Comparison of ENCODE assay signal across 11 cellular contexts in the genomic region with DNA sequence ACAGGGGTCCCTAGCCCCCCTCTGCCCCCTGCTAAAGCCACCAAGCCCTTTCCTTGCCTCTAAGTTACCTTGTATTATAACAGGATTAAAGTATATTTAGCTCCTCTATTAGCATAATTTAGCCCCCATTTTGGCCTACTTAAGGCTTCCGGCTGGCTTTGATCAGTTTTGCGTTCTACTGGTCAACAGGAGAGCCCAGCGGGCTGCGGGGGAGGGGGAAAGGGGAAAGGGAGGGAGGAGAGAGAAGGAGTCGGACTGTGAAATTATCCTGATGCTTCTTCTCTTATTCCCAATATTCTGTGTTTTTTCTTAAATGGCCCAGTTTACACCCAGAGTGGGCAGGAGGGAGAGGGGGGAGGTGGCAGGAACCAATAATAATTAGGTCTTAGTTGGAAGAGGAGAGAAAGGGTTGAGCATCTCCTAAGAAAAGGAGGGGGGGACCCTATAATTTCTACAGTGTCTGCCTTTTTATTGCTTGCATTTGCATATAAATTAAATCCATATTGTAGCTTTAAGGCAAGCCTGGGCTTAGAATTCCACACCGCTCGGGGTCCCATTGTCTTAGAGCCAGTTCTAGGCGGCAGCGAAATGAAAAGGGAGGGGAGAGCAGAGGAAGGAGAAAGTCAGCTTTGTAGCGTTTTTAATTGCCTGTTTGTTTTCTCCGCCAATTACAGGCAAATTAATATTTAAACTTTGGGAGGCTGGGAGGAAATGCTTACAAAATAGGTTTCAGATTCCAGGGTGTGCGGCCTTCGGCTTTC. TPM values are rescaled to one million over a fixed set of nuclear protein-coding genes. Genes with fewer than 3 reads are reported as not detected.
DNase-seq lines count a peak whose midpoint lies in the region; ATAC-seq and TF ChIP-seq lines count a peak whose summit lies in the region.
"Had no signal": no experiment of that assay in that cellular context is flagged by ENCODE, and none has a peak within 500 bp of the region (broad histone marks: within the 10 kb centered on the region; RNA-seq: fewer than 3 reads in every experiment).

No MANE protein-coding gene starts in this region.

- peak overlapping the region; percentile 90 for H2AFZ ChIP-seq in GM23338

- peaks cover 51% of the 10 kb centered on the region for H3K4me1 ChIP-seq in GM23338 (ENCODE audit: insufficient read depth)
- H3K4me1 ChIP-seq in ovary (ENCODE audit: insufficient read depth): no peaks in the 10 kb centered on the region
- H3K4me1 ChIP-seq in mucosa of descending colon (ENCODE audit: low read depth): peaks cover 3% of the 10 kb centered on the region
- H3K4me1 ChIP-seq: body of pancreas had no signal

- no peaks in the 10 kb centered on the region for H3K36me3 Mint-ChIP-seq in GM23338 (ENCODE audit: low read depth)

- no peaks in the 10 kb centered on the region for H3K9me3 Mint-ChIP-seq in GM23338

- TF ChIP-seq EP300 in ovary (IDR thresholded peaks at IDR 0.05): no peak

- DNase-seq in GM23338 (ENCODE audit: low spot score): peak; percentile 78
- peak; percentile 12 for DNase-seq in NCI-H748 (lab: John Stamatoyannopoulos, UW; ENCODE audit: unreplicated experiment)
- DNase-seq in fibroblast of villous mesenchyme (ENCODE audit: low read depth): no peak
- no peak for DNase-seq in ovary
- no peak for DNase-seq in mucosa of descending colon
- DNase-seq: body of pancreas, COR-L47, NCI-H446 treated with DMSO at 0.1 percent for 48 hours had no signal

- H3K27me3 Mint-ChIP-seq in GM23338 (ENCODE audit: insufficient read depth, low read depth, poor library complexity): peaks cover 7% of the 10 kb centered on the region

- peak overlapping the region; percentile 68 for H3K4me3 Mint-ChIP-seq in GM23338

- H3K4me3 ChIP-seq in GM23338 (peak overlapping the region; percentile 44), fibroblast of villous mesenchyme (ENCODE audit: low read depth, low read length) (peak overlapping the region; percentile 21), ovary (peak overlapping the region; percentile 24), mucosa of descending colon (no peak overlapping the region)
- H3K4me3 ChIP-seq: body of pancreas had no signal

- H3K36me3 ChIP-seq in GM23338 (ENCODE audit: insufficient read depth): no peaks in the 10 kb centered on the region
- H3K36me3 ChIP-seq in ovary: no peaks in the 10 kb centered on the region
- no peaks in the 10 kb centered on the region for H3K36me3 ChIP-seq in mucosa of descending colon (ENCODE audit: low read depth)

- no peaks in the 10 kb centered on the region for H3K9me2 ChIP-seq in GM23338 (ENCODE audit: insufficient read depth)

- peak overlapping the region; percentile 66 for H3K4me2 ChIP-seq in GM23338

- 49 to 54% (median 52%) methylated on average over 13 of the region's 13 CpGs for WGBS in ovary, 3 donors

- peaks cover 8% of the 10 kb centered on the region; the same call in 1 of the 2 replicates for H3F3A ChIP-seq in GM23338 (replicated peaks; ENCODE audit: low read depth)

- H3K9me3 ChIP-seq in ovary (no peaks in the 10 kb centered on the region), mucosa of descending colon (no peaks in the 10 kb centered on the region)
- H3K9me3 ChIP-seq: body of pancreas had no signal

- peak overlapping the region; percentile 86 for H3K27ac Mint-ChIP-seq in GM23338

- ATAC-seq in GM23338 (peak; percentile 58), GM18858 (IDR thresholded peaks at IDR 0.05; ENCODE audit: unreplicated experiment) (no peak), HG03095 (IDR thresholded peaks at IDR 0.05; ENCODE audit: unreplicated experiment) (no peak), mucosa of descending colon (no peak)
- ATAC-seq: body of pancreas had no signal

- peaks cover 44% of the 10 kb centered on the region for H3K4me1 Mint-ChIP-seq in GM23338

- no peaks in the 10 kb centered on the region for H3K79me2 ChIP-seq in GM23338 (replicated peaks; ENCODE audit: insufficient read depth)

- H4K20me1 ChIP-seq in GM23338 (replicated peaks; ENCODE audit: insufficient read depth): no peaks in the 10 kb centered on the region

- intact Hi-C loops in ovary (cut with DNase I) (no loop called here), mucosa of descending colon (cut with DNase I, micrococcal nuclease) (no loop called here)

- TF ChIP-seq CTCF in GM23338 (conservative IDR thresholded peaks at IDR 0.05; ENCODE audit: low read depth in 2 of 2) (no peak), fibroblast of villous mesenchyme (IDR thresholded peaks at IDR 0.05; ENCODE audit: insufficient read depth, low read depth, low read length) (no peak), ovary (IDR thresholded peaks at IDR 0.05) (no peak), mucosa of descending colon (IDR thresholded peaks at IDR 0.05) (no peak)

- TF ChIP-seq POLR2A in ovary (IDR thresholded peaks at IDR 0.05): no peak

- H3K27ac ChIP-seq in GM23338 (ENCODE audit: low read depth) (peak overlapping the region; percentile 67), ovary (no peak overlapping the region)
- H3K27ac ChIP-seq: body of pancreas had no signal

- H3K27me3 ChIP-seq in GM23338 (ENCODE audit: insufficient read depth) (0 out of 2 replicates have a peak, but pooled peaks cover 7% of the 10 kb centered on the region), ovary (no peaks in the 10 kb centered on the region)
- H3K27me3 ChIP-seq: body of pancreas had no signal

TF ChIP-seq in GM23338, 12 proteins besides CTCF, POLR2A, EP300 and RAD21:
- TF ChIP-seq CREB1 (CRISPR knock-in tag; IDR thresholded peaks at IDR 0.05; ENCODE audit: low read depth) (no peak), EZH2phosphoT487 (IDR thresholded peaks at IDR 0.05; ENCODE audit: unreplicated experiment) (no peak), JUNB (IDR thresholded peaks at IDR 0.05; ENCODE audit: unreplicated experiment) (no peak), ZNF114 (CRISPR knock-in tag; IDR thresholded peaks at IDR 0.05) (no peak), NANOG (IDR thresholded peaks at IDR 0.05; ENCODE audit: borderline replicate concordance) (peak; percentile 30; the same call in 1 of the 2 replicates), EZH2 (IDR thresholded peaks at IDR 0.05; ENCODE audit: low read depth, unreplicated experiment) (peak; percentile 18), POLR2AphosphoS5 (IDR thresholded peaks at IDR 0.05; ENCODE audit: low read depth) (no peak)
- TF ChIP-seq, protein P1, sequence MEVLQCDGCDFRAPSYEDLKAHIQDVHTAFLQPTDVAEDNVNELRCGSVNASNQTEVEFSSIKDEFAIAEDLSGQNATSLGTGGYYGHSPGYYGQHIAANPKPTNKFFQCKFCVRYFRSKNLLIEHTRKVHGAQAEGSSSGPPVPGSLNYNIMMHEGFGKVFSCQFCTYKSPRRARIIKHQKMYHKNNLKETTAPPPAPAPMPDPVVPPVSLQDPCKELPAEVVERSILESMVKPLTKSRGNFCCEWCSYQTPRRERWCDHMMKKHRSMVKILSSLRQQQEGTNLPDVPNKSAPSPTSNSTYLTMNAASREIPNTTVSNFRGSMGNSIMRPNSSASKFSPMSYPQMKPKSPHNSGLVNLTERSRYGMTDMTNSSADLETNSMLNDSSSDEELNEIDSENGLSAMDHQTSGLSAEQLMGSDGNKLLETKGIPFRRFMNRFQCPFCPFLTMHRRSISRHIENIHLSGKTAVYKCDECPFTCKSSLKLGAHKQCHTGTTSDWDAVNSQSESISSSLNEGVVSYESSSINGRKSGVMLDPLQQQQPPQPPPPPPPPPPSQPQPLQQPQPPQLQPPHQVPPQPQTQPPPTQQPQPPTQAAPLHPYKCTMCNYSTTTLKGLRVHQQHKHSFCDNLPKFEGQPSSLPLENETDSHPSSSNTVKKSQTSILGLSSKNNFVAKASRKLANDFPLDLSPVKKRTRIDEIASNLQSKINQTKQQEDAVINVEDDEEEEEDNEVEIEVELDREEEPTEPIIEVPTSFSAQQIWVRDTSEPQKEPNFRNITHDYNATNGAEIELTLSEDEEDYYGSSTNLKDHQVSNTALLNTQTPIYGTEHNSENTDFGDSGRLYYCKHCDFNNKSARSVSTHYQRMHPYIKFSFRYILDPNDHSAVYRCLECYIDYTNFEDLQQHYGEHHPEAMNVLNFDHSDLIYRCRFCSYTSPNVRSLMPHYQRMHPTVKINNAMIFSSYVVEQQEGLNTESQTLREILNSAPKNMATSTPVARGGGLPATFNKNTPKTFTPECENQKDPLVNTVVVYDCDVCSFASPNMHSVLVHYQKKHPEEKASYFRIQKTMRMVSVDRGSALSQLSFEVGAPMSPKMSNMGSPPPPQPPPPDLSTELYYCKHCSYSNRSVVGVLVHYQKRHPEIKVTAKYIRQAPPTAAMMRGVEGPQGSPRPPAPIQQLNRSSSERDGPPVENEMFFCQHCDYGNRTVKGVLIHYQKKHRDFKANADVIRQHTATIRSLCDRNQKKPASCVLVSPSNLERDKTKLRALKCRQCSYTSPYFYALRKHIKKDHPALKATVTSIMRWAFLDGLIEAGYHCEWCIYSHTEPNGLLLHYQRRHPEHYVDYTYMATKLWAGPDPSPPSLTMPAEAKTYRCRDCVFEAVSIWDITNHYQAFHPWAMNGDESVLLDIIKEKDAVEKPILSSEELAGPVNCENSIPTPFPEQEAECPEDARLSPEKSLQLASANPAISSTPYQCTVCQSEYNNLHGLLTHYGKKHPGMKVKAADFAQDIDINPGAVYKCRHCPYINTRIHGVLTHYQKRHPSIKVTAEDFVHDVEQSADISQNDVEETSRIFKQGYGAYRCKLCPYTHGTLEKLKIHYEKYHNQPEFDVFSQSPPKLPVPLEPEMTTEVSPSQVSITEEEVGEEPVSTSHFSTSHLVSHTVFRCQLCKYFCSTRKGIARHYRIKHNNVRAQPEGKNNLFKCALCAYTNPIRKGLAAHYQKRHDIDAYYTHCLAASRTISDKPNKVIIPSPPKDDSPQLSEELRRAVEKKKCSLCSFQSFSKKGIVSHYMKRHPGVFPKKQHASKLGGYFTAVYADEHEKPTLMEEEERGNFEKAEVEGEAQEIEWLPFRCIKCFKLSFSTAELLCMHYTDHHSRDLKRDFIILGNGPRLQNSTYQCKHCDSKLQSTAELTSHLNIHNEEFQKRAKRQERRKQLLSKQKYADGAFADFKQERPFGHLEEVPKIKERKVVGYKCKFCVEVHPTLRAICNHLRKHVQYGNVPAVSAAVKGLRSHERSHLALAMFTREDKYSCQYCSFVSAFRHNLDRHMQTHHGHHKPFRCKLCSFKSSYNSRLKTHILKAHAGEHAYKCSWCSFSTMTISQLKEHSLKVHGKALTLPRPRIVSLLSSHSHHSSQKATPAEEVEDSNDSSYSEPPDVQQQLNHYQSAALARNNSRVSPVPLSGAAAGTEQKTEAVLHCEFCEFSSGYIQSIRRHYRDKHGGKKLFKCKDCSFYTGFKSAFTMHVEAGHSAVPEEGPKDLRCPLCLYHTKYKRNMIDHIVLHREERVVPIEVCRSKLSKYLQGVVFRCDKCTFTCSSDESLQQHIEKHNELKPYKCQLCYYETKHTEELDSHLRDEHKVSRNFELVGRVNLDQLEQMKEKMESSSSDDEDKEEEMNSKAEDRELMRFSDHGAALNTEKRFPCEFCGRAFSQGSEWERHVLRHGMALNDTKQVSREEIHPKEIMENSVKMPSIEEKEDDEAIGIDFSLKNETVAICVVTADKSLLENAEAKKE (CRISPR knock-in tag; IDR thresholded peaks at IDR 0.05): no peak
TF ChIP-seq in GM23338: peak in this region for 2.

RNA-seq across cellular contexts. Expression of gene EN1, which starts 39.6 kb away (rescaled TPM):
- 0.24 TPM in 1 of 2 replicates, not detected in the other for total RNA-seq in GM23338 (2014; rRNA removed; shearing (Covaris generic))
- 0.09 and 0.21 TPM in 2 replicates for polyA plus RNA-seq in GM23338 (2016; fragmentation: Nextera tagmentation; extraction: Ambion mirVana)
- total RNA-seq in fibroblast of villous mesenchyme: under 0.01 TPM in 1 of 2 replicates, not detected in the other
- total RNA-seq in ovary: not detected
- not detected for polyA plus RNA-seq in ovary
- total RNA-seq in mucosa of descending colon: not detected
- total RNA-seq: body of pancreas, temporal lobe had no signal

Comparison
In these comparisons a context has a peak if more than half of its experiments do, and no peak if none do; other contexts are left out.
1. DNase-seq: peak in GM23338 (single experiment) and NCI-H748 (single experiment); none in fibroblast of villous mesenchyme (single experiment), ovary (0 of 5) and mucosa of descending colon (0 of 3).